ENCODE assay signal across 1 cellular context in the genomic region with DNA sequence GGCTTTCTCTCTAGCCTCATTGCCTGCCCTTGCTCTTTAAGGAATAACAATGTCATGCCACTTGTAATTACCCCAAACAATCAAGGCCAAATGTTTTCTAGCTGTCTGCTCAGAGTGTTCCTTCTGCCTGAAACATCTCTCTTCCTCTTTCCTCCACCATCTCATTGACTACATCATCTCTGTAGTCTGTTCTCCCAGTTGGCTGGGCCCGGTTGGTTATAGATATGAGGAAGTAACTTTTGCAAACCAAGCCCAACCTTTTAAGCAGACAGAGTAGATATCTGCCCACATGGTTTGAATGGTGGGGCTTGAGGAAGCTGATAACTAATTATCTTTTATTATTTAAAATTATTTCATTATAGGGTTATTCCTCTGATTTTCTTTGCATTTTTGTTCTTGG.
TF ChIP-seq lines count a peak whose summit lies in the region.

No MANE protein-coding gene starts in this region.

TF ChIP-seq in GM12878, 131 proteins besides CTCF, POLR2A, EP300 and RAD21 (continued from another document):
- TF ChIP-seq POLR2AphosphoS5 (IDR thresholded peaks at IDR 0.05; ENCODE audit: low read length) (no peak), TCF7 (IDR thresholded peaks at IDR 0.05; ENCODE audit: borderline replicate concordance) (no peak)
